ENCODE assay signal across 13 cellular contexts in genomic region chr3:172596394-172596706, GRCh38.
DNase-seq lines count a peak whose midpoint lies in the region; ATAC-seq, FAIRE-seq and TF ChIP-seq lines count a peak whose summit lies in the region.
"Had no signal": no experiment of that assay in that cellular context is flagged by ENCODE, and none has a peak within 500 bp of the region (broad histone marks: within the 10 kb centered on the region; RNA-seq: fewer than 3 reads in every experiment).

No MANE protein-coding gene starts in this region.

- POLR2A ChIA-PET in K562 (lab: Yijun Ruan, JAX): no interaction called here
- POLR2A ChIA-PET in naive thymus-derived CD4-positive, alpha-beta T cell (lab: Charles Lee): interaction anchor here (0.8 to 4.6 kb wide), 9 partner anchors 9 to 119 kb away, joined by 3 to 54 read pairs (median 5); partner anchors contain the start of gene TNFSF10

- peak overlapping the region; percentile 18; the same call in 1 of the 2 replicates for H2AFZ ChIP-seq in K562 (ENCODE audit: low read depth, low read length)

- H3K9me3 ChIP-seq in K562 (replicated peaks; ENCODE audit: control insufficient read depth, insufficient read depth, low read depth, low read length) (no peaks in the 10 kb centered on the region), BE2C (no peaks in the 10 kb centered on the region)
- H3K9me3 ChIP-seq in naive thymus-derived CD4-positive, alpha-beta T cell (ENCODE audit: control insufficient read depth in 2 of 3, low read length in 3 of 3): no peaks in the 10 kb centered on the region
- H3K9me3 ChIP-seq: thyroid gland had no signal

- intact Hi-C loops in K562 (cut with micrococcal nuclease): loop anchor here (1.0 to 5.0 kb wide), 3 partner anchors 70 to 184 kb away; no protein-coding TSS in a partner anchor
- intact Hi-C loops in naive thymus-derived CD4-positive, alpha-beta T cell (cut with micrococcal nuclease): loop anchor here (1.0 to 10.0 kb wide), 15 partner anchors 18 to 1722 kb away; partner anchors contain the start of genes ECT2 (in 1 of the 2), EIF5A2 (in 1 of the 2), RPL22L1 (in 1 of the 2) and TNFSF10 (in 1 of the 2)

- H3K4me3 Mint-ChIP-seq in stimulated activated naive CD8-positive, alpha-beta T cell treated with anti-CD3 and anti-CD28 coated beads, Interleukin-15, Interleukin-2, amounts not matched to agents 100 ng/mL and 50 ng/mL, for 24 hours: peak overlapping the region; percentile 83
- peak overlapping the region in 1 of 2 donors; percentile 87 for H3K4me3 Mint-ChIP-seq in stimulated activated naive CD8-positive, alpha-beta T cell treated with anti-CD3 and anti-CD28 coated beads, Interleukin-15, amount 100 ng/mL, for 72 hours
- H3K4me3 Mint-ChIP-seq in naive thymus-derived CD4-positive, alpha-beta T cell: peak overlapping the region in 6 of 10 donors; percentile 39 to 91 (median 86)
- H3K4me3 Mint-ChIP-seq: nephron progenitor cell had no signal

- BruUV-seq in K562 (replicated peaks; lab: Mats Ljungman, UMichigan): no TSS peak

- peak overlapping the region; percentile 85 for H3K27ac Mint-ChIP-seq in stimulated activated naive CD8-positive, alpha-beta T cell treated with anti-CD3 and anti-CD28 coated beads, Interleukin-15, Interleukin-2, amounts not matched to agents 100 ng/mL and 50 ng/mL, for 24 hours
- no peak overlapping the region for H3K27ac Mint-ChIP-seq in stimulated activated naive CD8-positive, alpha-beta T cell treated with anti-CD3 and anti-CD28 coated beads, Interleukin-15, amount 100 ng/mL, for 72 hours
- peak overlapping the region; percentile 53 to 96 (median 89) for H3K27ac Mint-ChIP-seq in naive thymus-derived CD4-positive, alpha-beta T cell
- H3K27ac Mint-ChIP-seq: nephron progenitor cell had no signal

- no peak for DNase-seq in stimulated activated naive CD8-positive, alpha-beta T cell treated with anti-CD3 and anti-CD28 coated beads, Interleukin-15, amount 100 ng/mL, for 72 hours
- DNase-seq in K562 (ENCODE audit: extremely low read depth in 1 of 4, low spot score in 3 of 4) (no peak), activated gamma-delta T cell treated with Interleukin-2 at 50 U/mL for 16 hours (no peak), BE2C (no peak), iPS-NIHi7 (ENCODE audit: extremely low spot score) (no peak), GF-D8 (lab: John Stamatoyannopoulos, UW) (no peak)
- no peak for DNase-seq in naive thymus-derived CD4-positive, alpha-beta T cell
- DNase-seq: activated T-cell treated with anti-CD3 and anti-CD28 coated beads, Interleukin-2, amount 50 U/mL, for 48 hours; dorsolateral prefrontal cortex; T-helper 9 cell had no signal

- TF ChIP-seq RAD21 in K562 (CRISPR knock-in tag; conservative IDR thresholded peaks at IDR 0.05 in 1 of 2, IDR thresholded peaks at IDR 0.05 in 1 of 2): no peak

- in situ Hi-C loops in K562 (cut with MboI): loop anchor here (5.0 kb wide), 1 partner anchor 114 kb away; no protein-coding TSS in a partner anchor

- H3K27me3 ChIP-seq in K562 (ENCODE audit: control insufficient read depth in 2 of 2, insufficient read depth in 2 of 2, low read length in 2 of 2) (no peaks in the 10 kb centered on the region; a peak in 1 of 5 replicates), BE2C (no peaks in the 10 kb centered on the region; the same call in 1 of the 2 replicates)
- no peaks in the 10 kb centered on the region for H3K27me3 ChIP-seq in naive thymus-derived CD4-positive, alpha-beta T cell (ENCODE audit: control insufficient read depth in 2 of 2, insufficient read depth in 2 of 2, low read length in 2 of 2)
- H3K27me3 ChIP-seq: dorsolateral prefrontal cortex, thyroid gland had no signal

- H3K27ac ChIP-seq in K562 (ENCODE audit: extremely low read depth, low read depth, low read length): no peak overlapping the region
- peak overlapping the region; percentile 70 for H3K27ac ChIP-seq in naive thymus-derived CD4-positive, alpha-beta T cell (ENCODE audit: low read depth, low read length)

- H3K9me3 Mint-ChIP-seq in stimulated activated naive CD8-positive, alpha-beta T cell treated with anti-CD3 and anti-CD28 coated beads, Interleukin-15, Interleukin-2, amounts not matched to agents 100 ng/mL and 50 ng/mL, for 24 hours: peaks cover 3% of the 10 kb centered on the region
- H3K9me3 Mint-ChIP-seq in stimulated activated naive CD8-positive, alpha-beta T cell treated with anti-CD3 and anti-CD28 coated beads, Interleukin-15, amount 100 ng/mL, for 72 hours: peaks cover under 1 to 2% of the 10 kb centered on the region in 2 donors
- H3K9me3 Mint-ChIP-seq in naive thymus-derived CD4-positive, alpha-beta T cell: peaks cover 0 to 4% (median 0%) of the 10 kb centered on the region in 11 donors
- H3K9me3 Mint-ChIP-seq: nephron progenitor cell had no signal

- H3K9ac ChIP-seq in K562 (ENCODE audit: insufficient read depth in 1 of 2, low read depth in 2 of 2, low read length in 2 of 2): no peak overlapping the region

- H3K36me3 Mint-ChIP-seq in stimulated activated naive CD8-positive, alpha-beta T cell treated with anti-CD3 and anti-CD28 coated beads, Interleukin-15, Interleukin-2, amounts not matched to agents 100 ng/mL and 50 ng/mL, for 24 hours (ENCODE audit: low read depth): peaks cover 8% of the 10 kb centered on the region
- peaks cover 0 to 11% (median 0%) of the 10 kb centered on the region in 5 donors for H3K36me3 Mint-ChIP-seq in naive thymus-derived CD4-positive, alpha-beta T cell

- TF ChIP-seq EP300 in K562 (IDR thresholded peaks at IDR 0.05; ENCODE audit: low read length): no peak

- FAIRE-seq in K562 (lab: Jason Lieb, UNC): no peak

- 0% methylated on average over 2 of the region's 2 CpGs for WGBS in K562 (ENCODE audit: insufficient coverage, low coverage, missing lambda C conversion rate)

- peaks cover 52% of the 10 kb centered on the region for H3K4me1 Mint-ChIP-seq in stimulated activated naive CD8-positive, alpha-beta T cell treated with anti-CD3 and anti-CD28 coated beads, Interleukin-15, Interleukin-2, amounts not matched to agents 100 ng/mL and 50 ng/mL, for 24 hours (ENCODE audit: low read depth)
- peaks cover 54% of the 10 kb centered on the region for H3K4me1 Mint-ChIP-seq in stimulated activated naive CD8-positive, alpha-beta T cell treated with anti-CD3 and anti-CD28 coated beads, Interleukin-15, amount 100 ng/mL, for 72 hours
- H3K4me1 Mint-ChIP-seq in naive thymus-derived CD4-positive, alpha-beta T cell: peaks cover 38 to 62% (median 53%) of the 10 kb centered on the region in 7 donors
- H3K4me1 Mint-ChIP-seq: nephron progenitor cell had no signal

- no peak; a peak in 1 of 6 replicates for TF ChIP-seq CTCF in K562 (IDR thresholded peaks at IDR 0.05 in 2 of 3, conservative IDR thresholded peaks at IDR 0.05 in 1 of 3; ENCODE audit: insufficient read depth in 2 of 3, low read depth in 1 of 3, low read length in 3 of 3)
- no peak for TF ChIP-seq CTCF in BE2C (IDR thresholded peaks at IDR 0.05; ENCODE audit: low read depth, low read length)

- no peaks in the 10 kb centered on the region for H3K27me3 Mint-ChIP-seq in stimulated activated naive CD8-positive, alpha-beta T cell treated with anti-CD3 and anti-CD28 coated beads, Interleukin-15, Interleukin-2, amounts not matched to agents 100 ng/mL and 50 ng/mL, for 24 hours
- no peaks in the 10 kb centered on the region for H3K27me3 Mint-ChIP-seq in stimulated activated naive CD8-positive, alpha-beta T cell treated with anti-CD3 and anti-CD28 coated beads, Interleukin-15, amount 100 ng/mL, for 72 hours
- no peaks in the 10 kb centered on the region for H3K27me3 Mint-ChIP-seq in naive thymus-derived CD4-positive, alpha-beta T cell

- CTCF ChIA-PET in K562 (lab: Yijun Ruan, JAX; ENCODE audit: low intra/inter-chr PET ratio): interaction anchor here (1.1 to 3.2 kb wide), 3 partner anchors 106 to 262 kb away, joined by 3 to 42 read pairs (median 4); no protein-coding TSS in a partner anchor
- CTCF ChIA-PET in naive thymus-derived CD4-positive, alpha-beta T cell (lab: Charles Lee): interaction anchor here (0.9 to 3.9 kb wide), 25 partner anchors 10 to 264 kb away, joined by 3 to 20 read pairs (median 6); partner anchors contain the start of gene TNFSF10

- H3K36me3 ChIP-seq in K562 (ENCODE audit: control insufficient read depth, insufficient read depth, low read length) (no peaks in the 10 kb centered on the region), BE2C (no peaks in the 10 kb centered on the region)
- H3K36me3 ChIP-seq in naive thymus-derived CD4-positive, alpha-beta T cell (ENCODE audit: control insufficient read depth in 2 of 3, insufficient read depth in 3 of 3, low read length in 3 of 3): no peaks in the 10 kb centered on the region
- H3K36me3 ChIP-seq: thyroid gland had no signal

- peaks cover 14 to 18% of the 10 kb centered on the region in 2 experiments; a peak in 4 of 5 replicates for H3K4me1 ChIP-seq in K562 (replicated peaks in 1 of 2; ENCODE audit: control insufficient read depth in 2 of 2, insufficient read depth in 2 of 2, low read length in 2 of 2)
- peaks cover 30 to 33% of the 10 kb centered on the region in 2 donors for H3K4me1 ChIP-seq in naive thymus-derived CD4-positive, alpha-beta T cell (ENCODE audit: control insufficient read depth in 2 of 2, insufficient read depth in 2 of 2, low read length in 2 of 2)
- no peaks in the 10 kb centered on the region for H3K4me1 ChIP-seq in BE2C

- H4K20me1 ChIP-seq in K562 (replicated peaks; ENCODE audit: control insufficient read depth, insufficient read depth, low read length): no peaks in the 10 kb centered on the region

- no peak overlapping the region for H3K4me2 ChIP-seq in K562 (ENCODE audit: insufficient read depth, low read length)

- ATAC-seq in stimulated activated naive CD8-positive, alpha-beta T cell treated with anti-CD3 and anti-CD28 coated beads, Interleukin-15, amount 100 ng/mL, for 72 hours: no peak
- no peak for ATAC-seq in K562
- no peak for ATAC-seq in naive thymus-derived CD4-positive, alpha-beta T cell

- H3K79me2 ChIP-seq in K562 (ENCODE audit: control insufficient read depth, insufficient read depth, low read length): no peaks in the 10 kb centered on the region

- H3K9me1 ChIP-seq in K562 (ENCODE audit: control insufficient read depth, insufficient read depth, low read length): no peaks in the 10 kb centered on the region

- TF ChIP-seq POLR2A in K562 (conservative IDR thresholded peaks at IDR 0.05): no peak

- no peak overlapping the region for H3K4me3 ChIP-seq in K562
- no peak overlapping the region for H3K4me3 ChIP-seq in naive thymus-derived CD4-positive, alpha-beta T cell (ENCODE audit: low read length)
- no peak overlapping the region for H3K4me3 ChIP-seq in BE2C (ENCODE audit: low read depth, low read length)

TF ChIP-seq in K562, 482 proteins besides CTCF, POLR2A, EP300 and RAD21 (continues in another document):
- TF ChIP-seq SP2 (IDR thresholded peaks at IDR 0.05; ENCODE audit: extremely low read depth, low read depth, low read length, poor library complexity, severe bottlenecking): no peak
- TF ChIP-seq GABPB2 (CRISPR knock-in tag; conservative IDR thresholded peaks at IDR 0.05): no peak
- TF ChIP-seq EZH2 (IDR thresholded peaks at IDR 0.05; ENCODE audit: borderline replicate concordance, low read depth, low read length): no peak
- TF ChIP-seq NCOA6 (IDR thresholded peaks at IDR 0.05): no peak
- TF ChIP-seq KAT2B (IDR thresholded peaks at IDR 0.05; ENCODE audit: low read depth, low read length): no peak

Comparison
In these comparisons a context has a peak if more than half of its experiments do, and no peak if none do; other contexts are left out.
1. H3K27ac Mint-ChIP-seq: peak in stimulated activated naive CD8-positive, alpha-beta T cell treated with anti-CD3 and anti-CD28 coated beads, Interleukin-15, Interleukin-2, amounts not matched to agents 100 ng/mL and 50 ng/mL, for 24 hours (single experiment) and naive thymus-derived CD4-positive, alpha-beta T cell (9 of 9); none in stimulated activated naive CD8-positive, alpha-beta T cell treated with anti-CD3 and anti-CD28 coated beads, Interleukin-15, amount 100 ng/mL, for 72 hours (0 of 2).